In the genomic region with DNA sequence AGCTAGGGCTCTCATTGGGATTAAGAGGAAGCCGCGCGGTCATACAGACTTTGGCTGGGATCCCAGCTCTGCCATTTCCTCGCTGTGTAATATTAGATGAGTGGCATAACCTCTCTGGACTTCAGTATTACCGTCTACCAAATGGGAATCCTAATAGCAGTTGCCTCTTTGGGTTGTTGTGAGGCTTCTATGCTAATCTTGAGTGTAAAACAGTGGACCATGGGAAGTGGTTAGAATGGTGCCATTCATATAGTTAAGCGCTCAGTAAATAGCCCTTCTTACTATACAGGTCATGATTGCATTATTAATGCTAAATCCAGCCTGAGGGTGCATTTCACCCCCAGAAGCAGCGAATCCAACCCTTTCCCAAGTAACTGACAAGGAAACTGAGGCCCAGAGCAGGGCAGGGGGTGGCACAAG, we compare ENCODE assay signal across 8 cellular contexts. TPM values are rescaled to one million over a fixed set of nuclear protein-coding genes. Genes with fewer than 3 reads are reported as not detected.
DNase-seq lines count a peak whose midpoint lies in the region; ATAC-seq, FAIRE-seq and TF ChIP-seq lines count a peak whose summit lies in the region.

No MANE protein-coding gene starts in this region.

- H4K20me1 ChIP-seq in DND-41 (ENCODE audit: insufficient read depth, low read length), result no peaks in the 10 kb centered on the region

- H2AFZ ChIP-seq in DND-41 (ENCODE audit: low read depth, low read length), result peak overlapping the region; percentile 90

- intact Hi-C loops in pancreas (cut with DNase I), result no loop called here

- POLR2A ChIA-PET in RWPE1 (lab: Yijun Ruan, JAX; ENCODE audit: low non-redundant PET), result no interaction called here

- H3K9me3 ChIP-seq in DND-41 (ENCODE audit: insufficient read depth, low read length, severe bottlenecking), result no peaks in the 10 kb centered on the region
- no peaks in the 10 kb centered on the region for H3K9me3 ChIP-seq in pancreas

- ATAC-seq in DND-41 (ENCODE audit: insufficient read depth, low read depth) (no peak), pancreas (peak; percentile 0 to 3 (median 1)), HG03565 (IDR thresholded peaks at IDR 0.05; ENCODE audit: unreplicated experiment) (no peak)

- H3K4me3 ChIP-seq in DND-41 (ENCODE audit: low read depth in 1 of 2, low read length in 2 of 2) (peak overlapping the region; percentile 19 to 90; a peak in 3 of 4 replicates), pancreas (peak overlapping the region; percentile 18 to 75 (median 59))

- TF ChIP-seq CTCF in DND-41 (IDR thresholded peaks at IDR 0.05; ENCODE audit: borderline replicate concordance, extremely low read depth, low read length, poor library complexity, severe bottlenecking), result no peak
- TF ChIP-seq CTCF in RWPE1 (conservative IDR thresholded peaks at IDR 0.05; ENCODE audit: low read depth), result no peak
- no peak for TF ChIP-seq CTCF in pancreas (IDR thresholded peaks at IDR 0.05)

- H3K27ac ChIP-seq in DND-41 (ENCODE audit: low read length) (peak overlapping the region; percentile 87), RWPE1 (peak overlapping the region; percentile 91), epithelial cell of prostate (peak overlapping the region; percentile 88), pancreas (peak overlapping the region; percentile 91 to 97 (median 92))

- 0 out of 2 replicates have a peak, but pooled peaks cover 4% of the 10 kb centered on the region for H3K36me3 ChIP-seq in DND-41 (ENCODE audit: insufficient read depth, low read length)
- no peaks in the 10 kb centered on the region for H3K36me3 ChIP-seq in pancreas

- 26% methylated on average over 7 of the region's 7 CpGs for WGBS in pancreas, 2 donors

- H3K4me1 ChIP-seq in DND-41 (ENCODE audit: insufficient read depth, low read length) (peaks cover 19% of the 10 kb centered on the region), pancreas (peaks cover 0 to 7% (median 3%) of the 10 kb centered on the region in 3 donors)

- DNase-seq in DND-41 (no peak), RWPE1 (ENCODE audit: low spot score) (no peak), epithelial cell of prostate (ENCODE audit: low read depth, low spot score) (no peak), pancreas (no peak), NCI-H748 treated with DMSO at 0.1 percent for 48 hours (lab: John Stamatoyannopoulos, UW) (no peak), SIG-M5 (lab: John Stamatoyannopoulos, UW) (no peak)
- DNase-seq in activated effector memory CD4-positive, alpha-beta T cell treated with anti-CD3 and anti-CD28 coated beads, Interleukin-2, amount 50 U/mL, for 16 hours, result no peak

- H3K9ac ChIP-seq in DND-41 (ENCODE audit: low read depth, low read length), result peak overlapping the region; percentile 76

- H3K27me3 ChIP-seq in DND-41 (ENCODE audit: insufficient read depth, low read length, poor library complexity) (no peaks in the 10 kb centered on the region), pancreas (no peaks in the 10 kb centered on the region)

- H3K79me2 ChIP-seq in DND-41 (ENCODE audit: insufficient read depth, low read length), result peaks cover 32% of the 10 kb centered on the region

- CTCF ChIA-PET in RWPE1 (lab: Yijun Ruan, JAX), result interaction anchor here (0.6 to 1.0 kb wide), 2 partner anchors 58 to 198 kb away, joined by 3 read pairs; no protein-coding TSS in a partner anchor

- H3K4me2 ChIP-seq in DND-41 (ENCODE audit: insufficient read depth, low read length), result peak overlapping the region; percentile 98

- no peak for FAIRE-seq in pancreas (lab: Jason Lieb, UNC)

RNA-seq across cellular contexts. Expression of a gene that starts 0.6 kb away (rescaled TPM):
- 1 to 10 TPM; 3.4 to 8.0 (median 6.0) TPM for total RNA-seq in pancreas
- polyA plus RNA-seq in pancreas, result 1 to 10 TPM; 3.7 to 3.8 TPM

RNA-seq across cellular contexts. Expression of a gene that starts 16.8 kb away (rescaled TPM):
- 1 to 10 TPM in 3 of 6 donors, under 1 TPM in 3; 0.56 to 2.2 (median 0.99) TPM for total RNA-seq in pancreas
- 1 to 10 TPM; 2.4 to 3.0 TPM for polyA plus RNA-seq in pancreas

RNA-seq across cellular contexts. Expression of a gene that starts 54.0 kb away (rescaled TPM):
- total RNA-seq in pancreas, result 10 to 100 TPM; 20.9 to 51.2 (median 28.3) TPM
- polyA plus RNA-seq in pancreas, result 10 to 100 TPM; 47.8 to 51.0 TPM

Comparison
In these comparisons a context has a peak if more than half of its experiments do, and no peak if none do; other contexts are left out.
1. ATAC-seq: peak in pancreas (4 of 4); none in DND-41 (single experiment) and HG03565 (single experiment).
2. Peak in every context shown above with its lines, with median percentiles within 50 percentile points of each other: H3K27ac ChIP-seq.